8 cellular contexts compared by ENCODE assay signal in the genomic region with DNA sequence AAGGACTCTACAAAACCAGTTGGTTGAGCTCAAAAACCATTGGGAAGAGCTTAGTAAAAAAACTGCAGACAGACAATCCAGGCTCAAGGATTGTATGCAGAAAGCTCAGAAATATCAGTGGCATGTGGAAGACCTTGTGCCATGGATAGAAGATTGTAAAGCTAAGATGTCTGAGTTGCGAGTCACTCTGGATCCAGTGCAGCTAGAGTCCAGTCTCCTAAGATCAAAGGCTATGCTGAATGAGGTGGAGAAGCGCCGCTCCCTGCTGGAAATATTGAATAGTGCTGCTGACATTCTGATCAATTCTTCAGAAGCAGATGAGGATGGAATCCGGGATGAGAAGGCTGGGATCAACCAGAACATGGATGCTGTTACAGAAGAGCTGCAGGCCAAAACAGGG.
DNase-seq lines count a peak whose midpoint lies in the region; ATAC-seq and TF ChIP-seq lines count a peak whose summit lies in the region.

No MANE protein-coding gene starts in this region.

- no peaks in the 10 kb centered on the region for H4K20me1 ChIP-seq in SK-N-SH (ENCODE audit: insufficient read depth)

- H3K4me3 Mint-ChIP-seq in activated CD8-positive, alpha-beta T cell treated with anti-CD3 and anti-CD28 coated beads for 36 hours: no peak overlapping the region
- H3K4me3 Mint-ChIP-seq in activated CD8-positive, alpha-beta T cell treated with anti-CD3 and anti-CD28 coated beads, Interleukin-2, amount 10 ng/mL, durations not matched to agents 7 days and 5 days: no peak overlapping the region
- H3K4me3 Mint-ChIP-seq in CD4-positive, alpha-beta T cell: no peak overlapping the region

- H3K36me3 ChIP-seq in SK-N-SH (replicated peaks in 1 of 2; ENCODE audit: control insufficient read depth in 1 of 2, insufficient read depth in 2 of 2, low read length in 1 of 2): peaks cover 28 to 61% of the 10 kb centered on the region in 2 experiments
- peaks cover 33 to 79% (median 78%) of the 10 kb centered on the region in 4 donors for H3K36me3 ChIP-seq in stomach

- peak overlapping the region; percentile 34 for H3K27ac Mint-ChIP-seq in activated CD8-positive, alpha-beta T cell treated with anti-CD3 and anti-CD28 coated beads for 36 hours
- no peak overlapping the region for H3K27ac Mint-ChIP-seq in activated CD8-positive, alpha-beta T cell treated with anti-CD3 and anti-CD28 coated beads, Interleukin-2, amount 10 ng/mL, durations not matched to agents 7 days and 5 days
- no peak overlapping the region for H3K27ac Mint-ChIP-seq in CD4-positive, alpha-beta T cell

- H3K9me3 ChIP-seq in SK-N-SH (no peaks in the 10 kb centered on the region), stomach (no peaks in the 10 kb centered on the region)
- no peaks in the 10 kb centered on the region for H3K9me3 ChIP-seq in CD4-positive, alpha-beta T cell (ENCODE audit: control insufficient read depth, low read length)

- H3K79me2 ChIP-seq in SK-N-SH (ENCODE audit: insufficient read depth): peaks cover 53% of the 10 kb centered on the region

- TF ChIP-seq EP300 in SK-N-SH (IDR thresholded peaks at IDR 0.05; ENCODE audit: borderline replicate concordance in 1 of 2, low read depth in 1 of 2, low read length in 1 of 2): peak in 1 of 2 experiments; percentile 15; a peak in 1 of 4 replicates
- TF ChIP-seq EP300 in stomach (IDR thresholded peaks at IDR 0.05): no peak

- no peaks in the 10 kb centered on the region for H3K9me3 Mint-ChIP-seq in activated CD8-positive, alpha-beta T cell treated with anti-CD3 and anti-CD28 coated beads for 36 hours
- H3K9me3 Mint-ChIP-seq in activated CD8-positive, alpha-beta T cell treated with anti-CD3 and anti-CD28 coated beads, Interleukin-2, amount 10 ng/mL, durations not matched to agents 7 days and 5 days (ENCODE audit: insufficient read depth): no peaks in the 10 kb centered on the region
- no peaks in the 10 kb centered on the region for H3K9me3 Mint-ChIP-seq in CD4-positive, alpha-beta T cell

- CTCF ChIA-PET in activated CD8-positive, alpha-beta T cell treated with anti-CD3 and anti-CD28 coated beads for 36 hours (lab: Charles Lee): interaction anchor here (0.9 to 3.2 kb wide), 10 partner anchors 10 to 289 kb away, joined by 3 to 25 read pairs (median 4); no protein-coding TSS in a partner anchor
- CTCF ChIA-PET in activated CD8-positive, alpha-beta T cell treated with anti-CD3 and anti-CD28 coated beads, Interleukin-2, amount 10 ng/mL, durations not matched to agents 7 days and 5 days (lab: Charles Lee): interaction anchor here (0.9 to 3.0 kb wide), 6 partner anchors 8 to 205 kb away, joined by 3 to 11 read pairs (median 3); no protein-coding TSS in a partner anchor
- CTCF ChIA-PET in SK-N-SH (lab: Yijun Ruan, JAX): interaction anchor here (0.6 to 2.5 kb wide), 8 partner anchors 8 to 289 kb away, joined by 3 to 12 read pairs (median 6); no protein-coding TSS in a partner anchor
- CTCF ChIA-PET in CD4-positive, alpha-beta T cell (lab: Charles Lee): interaction anchor here (0.9 to 5.5 kb wide), 3 partner anchors 10 to 40 kb away, joined by 3 to 22 read pairs (median 3); no protein-coding TSS in a partner anchor

- peak; percentile 6 for DNase-seq in activated CD8-positive, alpha-beta T cell treated with anti-CD3 and anti-CD28 coated beads for 36 hours
- no peak for DNase-seq in activated CD8-positive, alpha-beta T cell treated with anti-CD3 and anti-CD28 coated beads, Interleukin-2, amount 10 ng/mL, durations not matched to agents 7 days and 5 days
- DNase-seq in SK-N-SH (no peak), fibroblast of the aortic adventitia (ENCODE audit: low read depth) (peak; percentile 93), stomach (no peak), cerebellum (ENCODE audit: low spot score) (no peak)
- no peak for DNase-seq in CD4-positive, alpha-beta T cell

- no peak for TF ChIP-seq POLR2A in stomach (IDR thresholded peaks at IDR 0.05)

- H3F3A ChIP-seq in SK-N-SH (replicated peaks; ENCODE audit: insufficient read depth): peaks cover 50% of the 10 kb centered on the region

- no peak for ATAC-seq in activated CD8-positive, alpha-beta T cell treated with anti-CD3 and anti-CD28 coated beads for 36 hours
- no peak for ATAC-seq in activated CD8-positive, alpha-beta T cell treated with anti-CD3 and anti-CD28 coated beads, Interleukin-2, amount 10 ng/mL, durations not matched to agents 7 days and 5 days
- ATAC-seq in CD4-positive, alpha-beta T cell (ENCODE audit: poor library complexity): no peak
- ATAC-seq in GM21786 (IDR thresholded peaks at IDR 0.05; ENCODE audit: unreplicated experiment): no peak

- no peaks in the 10 kb centered on the region for H3K27me3 Mint-ChIP-seq in activated CD8-positive, alpha-beta T cell treated with anti-CD3 and anti-CD28 coated beads for 36 hours
- H3K27me3 Mint-ChIP-seq in activated CD8-positive, alpha-beta T cell treated with anti-CD3 and anti-CD28 coated beads, Interleukin-2, amount 10 ng/mL, durations not matched to agents 7 days and 5 days (ENCODE audit: low read depth): no peaks in the 10 kb centered on the region
- H3K27me3 Mint-ChIP-seq in CD4-positive, alpha-beta T cell: no peaks in the 10 kb centered on the region

- POLR2A ChIA-PET in activated CD8-positive, alpha-beta T cell treated with anti-CD3 and anti-CD28 coated beads for 36 hours (lab: Charles Lee): no interaction called here
- POLR2A ChIA-PET in activated CD8-positive, alpha-beta T cell treated with anti-CD3 and anti-CD28 coated beads, Interleukin-2, amount 10 ng/mL, durations not matched to agents 7 days and 5 days (lab: Charles Lee): no interaction called here
- POLR2A ChIA-PET in SK-N-SH (lab: Yijun Ruan, JAX): interaction anchor here (0.5 kb wide), 1 partner anchor 177 kb away, joined by 3 read pairs; no protein-coding TSS in a partner anchor
- POLR2A ChIA-PET in CD4-positive, alpha-beta T cell (lab: Charles Lee): interaction anchor here (1.2 to 1.3 kb wide), 2 partner anchors 9 to 17 kb away, joined by 3 to 4 read pairs; no protein-coding TSS in a partner anchor

- no peaks in the 10 kb centered on the region for H3K9me2 ChIP-seq in SK-N-SH

- 43% methylated on average over 4 of the region's 4 CpGs for WGBS in SK-N-SH (ENCODE audit: low lambda C conversion rate)
- WGBS in stomach, 5 donors: 78 to 88% (median 86%) methylated on average over 4 of the region's 4 CpGs

- H3K36me3 Mint-ChIP-seq in activated CD8-positive, alpha-beta T cell treated with anti-CD3 and anti-CD28 coated beads for 36 hours (ENCODE audit: low read depth): peaks cover 48% of the 10 kb centered on the region
- peaks cover 69% of the 10 kb centered on the region for H3K36me3 Mint-ChIP-seq in activated CD8-positive, alpha-beta T cell treated with anti-CD3 and anti-CD28 coated beads, Interleukin-2, amount 10 ng/mL, durations not matched to agents 7 days and 5 days (ENCODE audit: low read depth)
- H3K36me3 Mint-ChIP-seq in CD4-positive, alpha-beta T cell (ENCODE audit: low read depth): peaks cover 91% of the 10 kb centered on the region

- no peak for TF ChIP-seq CTCF in activated CD8-positive, alpha-beta T cell treated with anti-CD3 and anti-CD28 coated beads for 36 hours (IDR thresholded peaks at IDR 0.05)
- TF ChIP-seq CTCF in SK-N-SH (IDR thresholded peaks at IDR 0.05) (peak; percentile 63), fibroblast of the aortic adventitia (IDR thresholded peaks at IDR 0.05; ENCODE audit: insufficient read depth, low read length) (peak; percentile 61), stomach (IDR thresholded peaks at IDR 0.05) (no peak)
- TF ChIP-seq CTCF in CD4-positive, alpha-beta T cell (IDR thresholded peaks at IDR 0.05): no peak

- H3K4me1 ChIP-seq in SK-N-SH (ENCODE audit: control insufficient read depth in 1 of 2, insufficient read depth in 2 of 2, low read depth in 1 of 2, low read length in 1 of 2) (peaks cover 8 to 29% of the 10 kb centered on the region in 2 experiments), stomach (peaks cover 7 to 53% (median 20%) of the 10 kb centered on the region in 4 donors)

- H3K27ac ChIP-seq in SK-N-SH (ENCODE audit: low read depth in 2 of 2, low read length in 1 of 2) (peak overlapping the region; percentile 20 to 68; a peak in 2 of 4 replicates), stomach (peak overlapping the region in 4 of 5 donors; percentile 3 to 47 (median 43))
- no peak overlapping the region for H3K27ac ChIP-seq in CD4-positive, alpha-beta T cell (ENCODE audit: low read depth, low read length)

- H2AFZ ChIP-seq in SK-N-SH (ENCODE audit: low read depth): no peak overlapping the region

- peaks cover 18% of the 10 kb centered on the region for H3K4me1 Mint-ChIP-seq in activated CD8-positive, alpha-beta T cell treated with anti-CD3 and anti-CD28 coated beads for 36 hours (ENCODE audit: low read depth)
- H3K4me1 Mint-ChIP-seq in activated CD8-positive, alpha-beta T cell treated with anti-CD3 and anti-CD28 coated beads, Interleukin-2, amount 10 ng/mL, durations not matched to agents 7 days and 5 days (ENCODE audit: low read depth): peaks cover 16% of the 10 kb centered on the region
- H3K4me1 Mint-ChIP-seq in CD4-positive, alpha-beta T cell (ENCODE audit: low read depth): peaks cover 27% of the 10 kb centered on the region

- H3K27me3 ChIP-seq in SK-N-SH (ENCODE audit: insufficient read depth) (no peaks in the 10 kb centered on the region), stomach (no peaks in the 10 kb centered on the region)
- no peaks in the 10 kb centered on the region for H3K27me3 ChIP-seq in CD4-positive, alpha-beta T cell (ENCODE audit: control insufficient read depth, insufficient read depth, low read length)

- intact Hi-C loops in activated CD8-positive, alpha-beta T cell treated with anti-CD3 and anti-CD28 coated beads for 36 hours (cut with micrococcal nuclease): no loop called here
- intact Hi-C loops in stomach (cut with DNase I; ENCODE audit: low total_unique reads): no loop called here
- intact Hi-C loops in CD4-positive, alpha-beta T cell (cut with DNase I, micrococcal nuclease): no loop called here

- TF ChIP-seq RAD21 in SK-N-SH (IDR thresholded peaks at IDR 0.05; ENCODE audit: low read length): peak; percentile 41

- no peak overlapping the region for H3K9ac ChIP-seq in SK-N-SH

- H3K4me2 ChIP-seq in SK-N-SH: peak overlapping the region; percentile 44

- no peak overlapping the region for H3K4me3 ChIP-seq in SK-N-SH (ENCODE audit: low read depth in 2 of 2, low read length in 1 of 2)
- no peak overlapping the region for H3K4me3 ChIP-seq in fibroblast of the aortic adventitia (ENCODE audit: low read depth, low read length)
- no peak overlapping the region for H3K4me3 ChIP-seq in stomach

TF ChIP-seq in SK-N-SH, 30 proteins besides CTCF, POLR2A, EP300 and RAD21 (continues in another document):
- TF ChIP-seq, protein P1, sequence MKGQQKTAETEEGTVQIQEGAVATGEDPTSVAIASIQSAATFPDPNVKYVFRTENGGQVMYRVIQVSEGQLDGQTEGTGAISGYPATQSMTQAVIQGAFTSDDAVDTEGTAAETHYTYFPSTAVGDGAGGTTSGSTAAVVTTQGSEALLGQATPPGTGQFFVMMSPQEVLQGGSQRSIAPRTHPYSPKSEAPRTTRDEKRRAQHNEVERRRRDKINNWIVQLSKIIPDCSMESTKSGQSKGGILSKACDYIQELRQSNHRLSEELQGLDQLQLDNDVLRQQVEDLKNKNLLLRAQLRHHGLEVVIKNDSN (IDR thresholded peaks at IDR 0.05; ENCODE audit: borderline replicate concordance, low read depth): no peak
- TF ChIP-seq NFIC (IDR thresholded peaks at IDR 0.05; ENCODE audit: borderline replicate concordance): peak; percentile 51; the same call in 1 of the 2 replicates
- TF ChIP-seq JUND (IDR thresholded peaks at IDR 0.05): peak; percentile 84
- no peak for TF ChIP-seq POLR2AphosphoS5 (IDR thresholded peaks at IDR 0.05; ENCODE audit: low read depth, low read length)

Comparison
In these comparisons a context has a peak if more than half of its experiments do, and no peak if none do; other contexts are left out.
1. DNase-seq: peak in activated CD8-positive, alpha-beta T cell treated with anti-CD3 and anti-CD28 coated beads for 36 hours (single experiment) and fibroblast of the aortic adventitia (single experiment); none in activated CD8-positive, alpha-beta T cell treated with anti-CD3 and anti-CD28 coated beads, Interleukin-2, amount 10 ng/mL, durations not matched to agents 7 days and 5 days (single experiment), SK-N-SH (single experiment), stomach (single experiment), CD4-positive, alpha-beta T cell (0 of 10) and cerebellum (single experiment).
2. CTCF ChIP-seq: peak in SK-N-SH (single experiment) and fibroblast of the aortic adventitia (single experiment); none in activated CD8-positive, alpha-beta T cell treated with anti-CD3 and anti-CD28 coated beads for 36 hours (single experiment), stomach (0 of 7) and CD4-positive, alpha-beta T cell (single experiment).
3. POLR2A ChIA-PET loops: an anchor here in SK-N-SH (0.5 kb wide) and CD4-positive, alpha-beta T cell (1.2 to 1.3 kb wide); none called in activated CD8-positive, alpha-beta T cell treated with anti-CD3 and anti-CD28 coated beads for 36 hours and activated CD8-positive, alpha-beta T cell treated with anti-CD3 and anti-CD28 coated beads, Interleukin-2, amount 10 ng/mL, durations not matched to agents 7 days and 5 days.